ENCODE assay signal across 1 cellular context in the genomic region with DNA sequence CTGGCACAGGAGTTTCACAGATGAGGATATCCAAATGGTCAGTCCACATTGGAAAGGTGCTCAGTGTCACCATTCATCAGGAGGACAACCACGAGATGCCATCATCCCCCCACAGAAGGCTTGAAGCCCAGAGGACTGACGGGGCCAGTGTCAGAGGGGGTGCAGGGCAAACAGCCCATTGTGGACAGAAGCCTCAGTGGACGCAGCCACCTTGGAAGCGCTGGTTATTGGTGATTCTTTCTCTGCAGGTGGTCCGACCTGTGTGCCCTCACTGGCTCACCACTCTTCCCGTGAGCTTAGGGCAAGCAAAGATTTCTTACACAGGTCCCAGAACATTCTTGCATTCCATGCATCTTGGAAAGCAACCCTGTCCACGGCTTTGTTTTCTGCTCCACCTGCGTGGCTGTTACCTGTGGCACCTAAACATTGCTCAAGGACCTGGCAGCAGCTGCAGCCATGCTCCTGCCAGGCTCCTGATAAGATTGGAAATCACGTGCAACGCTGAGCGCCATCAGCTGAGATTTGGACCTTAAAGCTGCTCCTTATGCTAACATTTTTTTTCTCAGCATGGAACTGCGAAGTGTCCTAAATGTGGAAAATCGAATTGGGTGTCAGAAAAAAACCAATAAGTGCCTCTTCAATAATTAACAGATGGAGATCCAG.
TF ChIP-seq lines count a peak whose summit lies in the region.

No MANE protein-coding gene starts in this region.

TF ChIP-seq in IMR-90, 13 proteins besides CTCF, POLR2A, EP300 and RAD21 (continued from another document):
- TF ChIP-seq, protein P1, sequence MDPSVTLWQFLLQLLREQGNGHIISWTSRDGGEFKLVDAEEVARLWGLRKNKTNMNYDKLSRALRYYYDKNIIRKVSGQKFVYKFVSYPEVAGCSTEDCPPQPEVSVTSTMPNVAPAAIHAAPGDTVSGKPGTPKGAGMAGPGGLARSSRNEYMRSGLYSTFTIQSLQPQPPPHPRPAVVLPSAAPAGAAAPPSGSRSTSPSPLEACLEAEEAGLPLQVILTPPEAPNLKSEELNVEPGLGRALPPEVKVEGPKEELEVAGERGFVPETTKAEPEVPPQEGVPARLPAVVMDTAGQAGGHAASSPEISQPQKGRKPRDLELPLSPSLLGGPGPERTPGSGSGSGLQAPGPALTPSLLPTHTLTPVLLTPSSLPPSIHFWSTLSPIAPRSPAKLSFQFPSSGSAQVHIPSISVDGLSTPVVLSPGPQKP (IDR thresholded peaks at IDR 0.05; ENCODE audit: borderline replicate concordance, low read depth, low read length) = no peak
- TF ChIP-seq FOS (IDR thresholded peaks at IDR 0.05; ENCODE audit: low read depth, low read length) = no peak
TF ChIP-seq in IMR-90: peak in this region for 0.
